10 cellular contexts compared by ENCODE assay signal in the genomic region with DNA sequence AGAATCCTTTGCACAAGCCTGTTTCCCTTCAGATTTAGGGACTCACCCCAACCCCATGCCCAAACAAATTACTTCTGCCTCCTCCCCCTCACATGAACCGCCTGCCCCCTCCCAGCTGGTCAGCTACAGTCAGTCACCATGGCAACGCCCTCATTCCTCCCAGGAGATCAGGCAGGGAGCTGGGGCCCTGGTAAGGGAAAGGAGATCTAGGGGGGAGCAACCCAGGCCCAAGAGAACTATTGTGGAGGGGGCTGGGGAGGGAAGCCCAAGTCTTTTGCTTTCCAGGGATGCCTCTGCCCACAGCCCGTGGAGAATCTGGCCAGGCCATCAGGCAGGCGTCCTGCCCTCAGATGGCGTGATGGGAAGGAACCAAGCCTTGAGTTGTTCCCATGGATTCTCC. TPM values are rescaled to one million over a fixed set of nuclear protein-coding genes. Genes with fewer than 3 reads are reported as not detected.
DNase-seq lines count a peak whose midpoint lies in the region; ATAC-seq, FAIRE-seq and TF ChIP-seq lines count a peak whose summit lies in the region.
"Had no signal": no experiment of that assay in that cellular context is flagged by ENCODE, and none has a peak within 500 bp of the region (broad histone marks: within the 10 kb centered on the region; RNA-seq: fewer than 3 reads in every experiment).

No MANE protein-coding gene starts in this region.

- H3F3A ChIP-seq in neural progenitor cell (ENCODE audit: low read depth): peaks cover 36% of the 10 kb centered on the region

- H4K20me1 ChIP-seq in neural progenitor cell (ENCODE audit: low read depth): peaks cover 71% of the 10 kb centered on the region

- H3K4me2 ChIP-seq in neural progenitor cell: peak overlapping the region; percentile 96

- peak overlapping the region; percentile 10 for H3K27ac ChIP-seq in neural progenitor cell
- H3K27ac ChIP-seq: gastrocnemius medialis had no signal

- peaks cover 30% of the 10 kb centered on the region for H3K4me1 ChIP-seq in neural progenitor cell

- H3K27ac Mint-ChIP-seq in brain: peak overlapping the region; percentile 60 to 97 (median 86)
- H3K27ac Mint-ChIP-seq in neural progenitor cell: peak overlapping the region; percentile 78
- H3K27ac Mint-ChIP-seq: activated naive CD8-positive, alpha-beta T cell treated with anti-CD3 and anti-CD28 coated beads, Interleukin-2, amount 50 U/mL, for 24 hours had no signal

- TF ChIP-seq CTCF in brain (conservative IDR thresholded peaks at IDR 0.05) (no peak), neural progenitor cell (IDR thresholded peaks at IDR 0.05) (no peak)

- H3K9me3 Mint-ChIP-seq in brain: peaks cover 0 to 3% (median 0%) of the 10 kb centered on the region in 5 experiments
- no peaks in the 10 kb centered on the region for H3K9me3 Mint-ChIP-seq in neural progenitor cell
- H3K9me3 Mint-ChIP-seq: activated naive CD8-positive, alpha-beta T cell treated with anti-CD3 and anti-CD28 coated beads, Interleukin-2, amount 50 U/mL, for 24 hours had no signal

- H3K79me2 ChIP-seq in neural progenitor cell (ENCODE audit: low read depth): peaks cover 58% of the 10 kb centered on the region

- no peaks in the 10 kb centered on the region for H3K36me3 ChIP-seq in neural progenitor cell
- H3K36me3 ChIP-seq: gastrocnemius medialis had no signal

- H3K4me3 Mint-ChIP-seq in brain (peak overlapping the region; percentile 89 to 92 (median 90)), neural progenitor cell (peak overlapping the region; percentile 81)
- H3K4me3 Mint-ChIP-seq: activated naive CD8-positive, alpha-beta T cell treated with anti-CD3 and anti-CD28 coated beads, Interleukin-2, amount 50 U/mL, for 24 hours had no signal

- peaks cover 21% of the 10 kb centered on the region for H3K27me3 ChIP-seq in neural progenitor cell

- FAIRE-seq in HTR-8/SVneo (lab: Jason Lieb, UNC): peak; percentile 16

- H3K9ac ChIP-seq in neural progenitor cell: no peak overlapping the region

- H3K27me3 Mint-ChIP-seq in brain (peaks cover 14% of the 10 kb centered on the region), neural progenitor cell (ENCODE audit: insufficient read depth, low read depth) (peaks cover 11% of the 10 kb centered on the region)

- ATAC-seq in GM21390 (IDR thresholded peaks at IDR 0.05; ENCODE audit: unreplicated experiment): no peak
- ATAC-seq: activated CD4-positive, CD25-positive, alpha-beta regulatory T cell treated with anti-CD3 and anti-CD28 coated beads, Interleukin-2, amount 50 U/mL, for 24 hours; activated naive CD8-positive, alpha-beta T cell treated with anti-CD3 and anti-CD28 coated beads, Interleukin-2, amount 50 U/mL, for 24 hours; gastrocnemius medialis had no signal

- H3K36me3 Mint-ChIP-seq in brain (no peaks in the 10 kb centered on the region), neural progenitor cell (peaks cover 4% of the 10 kb centered on the region)

- peak overlapping the region; percentile 94 for H3K4me3 ChIP-seq in neural progenitor cell
- H3K4me3 ChIP-seq: gastrocnemius medialis had no signal

- H3K4me1 Mint-ChIP-seq in brain (peaks cover 47% of the 10 kb centered on the region), neural progenitor cell (peaks cover 31% of the 10 kb centered on the region)
- H3K4me1 Mint-ChIP-seq: activated naive CD8-positive, alpha-beta T cell treated with anti-CD3 and anti-CD28 coated beads, Interleukin-2, amount 50 U/mL, for 24 hours had no signal

- H2AFZ ChIP-seq in neural progenitor cell (replicated peaks): no peak overlapping the region

- DNase-seq in HTR-8/SVneo (ENCODE audit: insufficient read length, low spot score): no peak
- DNase-seq in neural progenitor cell (ENCODE audit: low spot score): peak; percentile 85
- no peak for DNase-seq in HPDE6-E6E7 (ENCODE audit: extremely low spot score)
- DNase-seq in activated T-cell treated with anti-CD3 and anti-CD28 coated beads, Interleukin-2, amount 50 U/mL, for 48 hours: no peak
- DNase-seq: activated naive CD8-positive, alpha-beta T cell treated with anti-CD3 and anti-CD28 coated beads, Interleukin-2, amount 50 U/mL, for 24 hours; gastrocnemius medialis; stimulated activated CD4-positive, alpha-beta T cell treated with anti-CD3 and anti-CD28 coated beads, Interleukin-4, amount 100 ng/mL, for 4 hours had no signal

- no peaks in the 10 kb centered on the region for H3K9me3 ChIP-seq in neural progenitor cell (ENCODE audit: low read depth)
- H3K9me3 ChIP-seq: gastrocnemius medialis had no signal

RNA-seq across cellular contexts. Expression of gene FAM171A2, which starts 2.8 kb away (rescaled TPM):
- polyA plus RNA-seq in brain (ENCODE audit: insufficient read depth, low read depth, low replicate concordance): 62.5 TPM
- total RNA-seq in neural progenitor cell (ENCODE audit: low replicate concordance): 18.1 and 68.1 TPM in 2 replicates

RNA-seq across cellular contexts. Expression of gene GRN, which starts 15.7 kb away (rescaled TPM):
- polyA plus RNA-seq in brain (ENCODE audit: insufficient read depth, low read depth, low replicate concordance): 164 TPM
- total RNA-seq in neural progenitor cell (ENCODE audit: low replicate concordance): 28.2 and 98.6 TPM in 2 replicates

RNA-seq across cellular contexts. Expression of gene ITGA2B, which starts 28.6 kb away (rescaled TPM):
- 0.97 TPM for polyA plus RNA-seq in brain (ENCODE audit: insufficient read depth, low read depth, low replicate concordance)
- total RNA-seq in neural progenitor cell (ENCODE audit: low replicate concordance): 4.7 and 8.0 TPM in 2 replicates

RNA-seq across cellular contexts. Expression of gene SLC25A39, which starts 36.2 kb away (rescaled TPM):
- 153 TPM for polyA plus RNA-seq in brain (ENCODE audit: insufficient read depth, low read depth, low replicate concordance)
- 61.2 and 146 TPM in 2 replicates for total RNA-seq in neural progenitor cell (ENCODE audit: low replicate concordance)

RNA-seq across cellular contexts. Expression of gene RUNDC3A, which starts 52.4 kb away (rescaled TPM):
- 304 TPM for polyA plus RNA-seq in brain (ENCODE audit: insufficient read depth, low read depth, low replicate concordance)
- total RNA-seq in neural progenitor cell (ENCODE audit: low replicate concordance): 0.09 and 0.58 TPM in 2 replicates
- total RNA-seq: gastrocnemius medialis had no signal
